11 cellular contexts compared by ENCODE assay signal in genomic region chr6:41966214-41966920, GRCh38. TPM values are rescaled to one million over a fixed set of nuclear protein-coding genes. Genes with fewer than 3 reads are reported as not detected.
A peak's percentile ranks its signal among the peaks of the same experiment; 100 is the strongest.
DNase-seq lines count a peak whose midpoint lies in the region; ATAC-seq, FAIRE-seq and TF ChIP-seq lines count a peak whose summit lies in the region.
"Had no signal": no experiment of that assay in that cellular context is flagged by ENCODE, and none has a peak within 500 bp of the region (broad histone marks: within the 10 kb centered on the region; RNA-seq: fewer than 3 reads in every experiment).

No MANE protein-coding gene starts in this region.

- CTCF ChIA-PET in HepG2 (lab: Yijun Ruan, JAX; ENCODE audit: low intra/inter-chr PET ratio, low total read pairs): no interaction called here

- H3K9me3 ChIP-seq in HepG2 (ENCODE audit: low read length): no peaks in the 10 kb centered on the region
- no peaks in the 10 kb centered on the region for H3K9me3 ChIP-seq in right lobe of liver
- no peaks in the 10 kb centered on the region for H3K9me3 ChIP-seq in psoas muscle
- H3K9me3 ChIP-seq: esophagus muscularis mucosa had no signal

- BruUV-seq in HepG2 (replicated peaks; lab: Mats Ljungman, UMichigan): no TSS peak

- H3K4me1 ChIP-seq in HepG2 (ENCODE audit: insufficient read depth, low read length) (peaks cover 45% of the 10 kb centered on the region), right lobe of liver (no peaks in the 10 kb centered on the region), psoas muscle (no peaks in the 10 kb centered on the region)

- H3K4me3 ChIP-seq in HepG2 (replicated peaks in 1 of 3; ENCODE audit: insufficient read depth in 1 of 3, low read depth in 2 of 3, low read length in 3 of 3): no peak overlapping the region
- no peak overlapping the region for H3K4me3 ChIP-seq in right lobe of liver
- no peak overlapping the region for H3K4me3 ChIP-seq in psoas muscle
- H3K4me3 ChIP-seq: esophagus muscularis mucosa had no signal

- TF ChIP-seq EP300 in HepG2 (IDR thresholded peaks at IDR 0.05; ENCODE audit: low read depth in 2 of 2, low read length in 2 of 2) (no peak), HepG2 (CRISPR knock-in tag; IDR thresholded peaks at IDR 0.05; ENCODE audit: borderline replicate concordance) (no peak)

- H3K4me2 ChIP-seq in HepG2 (ENCODE audit: low read depth, low read length): 0 out of 2 replicates have a peak overlapping the region, but pooled peaks have one; percentile 37

- no peak for TF ChIP-seq CTCF in HepG2 (CRISPR knock-in tag; IDR thresholded peaks at IDR 0.05)
- TF ChIP-seq CTCF in right lobe of liver (IDR thresholded peaks at IDR 0.05): no peak
- TF ChIP-seq CTCF in psoas muscle (IDR thresholded peaks at IDR 0.05): no peak

- no peak overlapping the region for H3K9ac ChIP-seq in HepG2 (ENCODE audit: insufficient read depth, low read depth, low read length)

- no peak for TF ChIP-seq RAD21 in HepG2 (CRISPR knock-in tag; IDR thresholded peaks at IDR 0.05)

- DNase-seq in HepG2 (ENCODE audit: low spot score) (no peak), right lobe of liver (no peak), kidney glomerular epithelial cell (lab: John Stamatoyannopoulos, UW) (peak; percentile 71), psoas muscle (no peak), NCI-H1930 (lab: John Stamatoyannopoulos, UW) (no peak), COR-L47 (lab: John Stamatoyannopoulos, UW) (no peak), NCI-H1105 (lab: John Stamatoyannopoulos, UW) (no peak)
- peak; percentile 30 for DNase-seq in activated CD8-positive, alpha-beta memory T cell treated with anti-CD3 and anti-CD28 coated beads, Interleukin-2, amount 50 U/mL, for 48 hours
- DNase-seq: caudate nucleus had no signal

- WGBS in HepG2 (ENCODE audit: low lambda C conversion rate): 60% methylated on average over 4 of the region's 5 CpGs
- WGBS in right lobe of liver (ENCODE audit: insufficient coverage, low coverage, low lambda C conversion rate, missing lambda C conversion rate): 82% methylated on average over 3 of the region's 5 CpGs
- WGBS in psoas muscle, 3 donors: 70 to 74% (median 71%) methylated on average over 5 of the region's 5 CpGs

- H3K36me3 ChIP-seq in HepG2 (replicated peaks in 1 of 2; ENCODE audit: control insufficient read depth in 1 of 2, insufficient read depth in 2 of 2, low read length in 2 of 2) (no peaks in the 10 kb centered on the region), right lobe of liver (no peaks in the 10 kb centered on the region), psoas muscle (ENCODE audit: insufficient read depth in 1 of 2, low read depth in 1 of 2) (no peaks in the 10 kb centered on the region)
- H3K36me3 ChIP-seq: esophagus muscularis mucosa had no signal

- no peak overlapping the region for H2AFZ ChIP-seq in HepG2 (ENCODE audit: low read length)

- no peak for TF ChIP-seq POLR2A in HepG2 (IDR thresholded peaks at IDR 0.05; ENCODE audit: insufficient read depth in 1 of 2, low read depth in 2 of 2, low read length in 2 of 2)
- no peak for TF ChIP-seq POLR2A in right lobe of liver (IDR thresholded peaks at IDR 0.05)

- H4K20me1 ChIP-seq in HepG2 (ENCODE audit: insufficient read depth, low read length): no peaks in the 10 kb centered on the region

- no peaks in the 10 kb centered on the region for H3K79me2 ChIP-seq in HepG2 (ENCODE audit: insufficient read depth, low read length)

- H3K27me3 ChIP-seq in HepG2 (ENCODE audit: control insufficient read depth in 1 of 2, insufficient read depth in 2 of 2, low read length in 2 of 2) (no peaks in the 10 kb centered on the region), right lobe of liver (no peaks in the 10 kb centered on the region), psoas muscle (ENCODE audit: insufficient read depth in 3 of 3, low read length in 2 of 3) (no peaks in the 10 kb centered on the region)
- H3K27me3 ChIP-seq: esophagus muscularis mucosa had no signal

- in situ Hi-C loops in HepG2 (cut with HindIII; ENCODE audit: extremely low pct_ligation_motif_present, low pct_unique_long_range_greater_than_20kb): no loop called here

- H3K27ac ChIP-seq in HepG2 (ENCODE audit: extremely low read length, insufficient read depth, low read length): no peak overlapping the region
- no peak overlapping the region for H3K27ac ChIP-seq in right lobe of liver
- no peak overlapping the region for H3K27ac ChIP-seq in psoas muscle
- H3K27ac ChIP-seq: esophagus muscularis mucosa, RWPE1 had no signal

- POLR2A ChIA-PET in HepG2 (lab: Yijun Ruan, JAX): no interaction called here

- intact Hi-C loops in HepG2 (cut with micrococcal nuclease; ENCODE audit: unreplicated experiment): loop anchor here (2.0 kb wide), 1 partner anchor 26 kb away; the partner anchor contains the start of gene CCND3
- intact Hi-C loops in right lobe of liver (cut with DNase I): no loop called here
- intact Hi-C loops in psoas muscle (cut with DNase I): no loop called here

- no peak for FAIRE-seq in HepG2 (lab: Jason Lieb, UNC)

- no peak for ATAC-seq in HepG2
- ATAC-seq in right lobe of liver: no peak
- ATAC-seq in psoas muscle: no peak

RNA-seq across cellular contexts. Expression of gene CCND3, which starts 24.8 kb away (rescaled TPM):
- 6.9 and 7.2 TPM in 2 replicates for total RNA-seq in HepG2 (2016; rRNA removed; fragmentation: Illumina TruSeq; extraction: Trizol)
- 5.4 and 6.8 TPM in 2 replicates for total RNA-seq in HepG2 (2016; cell fraction: cytosol; rRNA removed; fragmentation: Illumina TruSeq; extraction: Trizol; ENCODE audit: low read depth)
- 5.6 and 7.6 TPM in 2 replicates for total RNA-seq in HepG2 (2016; cell fraction: insoluble cytoplasmic fraction; rRNA removed; fragmentation: Illumina TruSeq; extraction: Trizol)
- total RNA-seq in HepG2 (2016; cell fraction: membrane; rRNA removed; fragmentation: Illumina TruSeq; extraction: Trizol): 10.7 and 11.7 TPM in 2 replicates
- 5.0 and 7.6 TPM in 2 replicates for total RNA-seq in HepG2 (2016; cell fraction: nucleus; rRNA removed; fragmentation: Illumina TruSeq; extraction: Trizol)
- polyA plus RNA-seq in HepG2 (2011; rRNA removed): 4.3 and 4.4 TPM in 2 replicates
- polyA plus RNA-seq in HepG2 (2011; cell fraction: cytosol; rRNA removed): 5.0 and 6.3 TPM in 2 replicates
- 6.2 and 6.3 TPM in 2 replicates for polyA plus RNA-seq in HepG2 (2011; cell fraction: nucleus; rRNA removed)
- 2.0 and 3.5 TPM in 2 replicates for polyA plus RNA-seq in HepG2 (2012)
- 7.8 and 8.6 TPM in 2 replicates for polyA plus RNA-seq in HepG2 (2016; cell fraction: cytosol; fragmentation: Illumina TruSeq; extraction: Trizol; ENCODE audit: low read depth)
- 7.6 and 10.9 TPM in 2 replicates for polyA plus RNA-seq in HepG2 (2016; cell fraction: insoluble cytoplasmic fraction; fragmentation: Illumina TruSeq; extraction: Trizol; ENCODE audit: low read depth)
- 12.5 and 13.8 TPM in 2 replicates for polyA plus RNA-seq in HepG2 (2016; cell fraction: membrane; fragmentation: Illumina TruSeq; extraction: Trizol; ENCODE audit: low read depth)
- polyA plus RNA-seq in HepG2 (2016; cell fraction: nucleus; fragmentation: Illumina TruSeq; extraction: Trizol; ENCODE audit: insufficient read depth, low read depth): 8.1 and 9.8 TPM in 2 replicates
- 8.0 and 57.0 TPM in 2 replicates for polyA minus RNA-seq in HepG2 (2011; rRNA and poly(A)+ RNA removed; ENCODE audit: low replicate concordance)
- 4.1 and 4.9 TPM in 2 replicates for polyA minus RNA-seq in HepG2 (2011; cell fraction: cytosol; rRNA and poly(A)+ RNA removed)
- polyA minus RNA-seq in HepG2 (2011; cell fraction: nucleus; rRNA and poly(A)+ RNA removed): 5.1 and 6.7 TPM in 2 replicates
- 10 to 100 TPM; 11.3 to 51.9 (median 14.2) TPM for total RNA-seq in right lobe of liver
- total RNA-seq in psoas muscle: 10 to 100 TPM in 3 of 4 donors, 1 to 10 TPM in 1; 9.2 to 19.9 (median 16.7) TPM
- polyA plus RNA-seq in psoas muscle: 10 to 100 TPM; 20.3 to 29.1 (median 20.5) TPM

RNA-seq across cellular contexts. Expression of gene BYSL, which starts 45.1 kb away (rescaled TPM):
- total RNA-seq in HepG2 (2016; rRNA removed; fragmentation: Illumina TruSeq; extraction: Trizol): 27.9 and 37.3 TPM in 2 replicates
- 9.2 and 10.9 TPM in 2 replicates for total RNA-seq in HepG2 (2016; cell fraction: cytosol; rRNA removed; fragmentation: Illumina TruSeq; extraction: Trizol; ENCODE audit: low read depth)
- total RNA-seq in HepG2 (2016; cell fraction: insoluble cytoplasmic fraction; rRNA removed; fragmentation: Illumina TruSeq; extraction: Trizol): 31.5 and 38.1 TPM in 2 replicates
- total RNA-seq in HepG2 (2016; cell fraction: membrane; rRNA removed; fragmentation: Illumina TruSeq; extraction: Trizol): 20.7 and 21.2 TPM in 2 replicates
- total RNA-seq in HepG2 (2016; cell fraction: nucleus; rRNA removed; fragmentation: Illumina TruSeq; extraction: Trizol): 28.5 and 31.3 TPM in 2 replicates
- 28.6 and 37.8 TPM in 2 replicates for polyA plus RNA-seq in HepG2 (2011; rRNA removed)
- 24.4 and 28.7 TPM in 2 replicates for polyA plus RNA-seq in HepG2 (2011; cell fraction: cytosol; rRNA removed)
- polyA plus RNA-seq in HepG2 (2011; cell fraction: nucleus; rRNA removed): 39.5 and 39.6 TPM in 2 replicates
- polyA plus RNA-seq in HepG2 (2012): 24.1 and 34.6 TPM in 2 replicates
- 9.5 and 10.5 TPM in 2 replicates for polyA plus RNA-seq in HepG2 (2016; cell fraction: cytosol; fragmentation: Illumina TruSeq; extraction: Trizol; ENCODE audit: low read depth)
- polyA plus RNA-seq in HepG2 (2016; cell fraction: insoluble cytoplasmic fraction; fragmentation: Illumina TruSeq; extraction: Trizol; ENCODE audit: low read depth): 43.8 and 51.7 TPM in 2 replicates
- polyA plus RNA-seq in HepG2 (2016; cell fraction: membrane; fragmentation: Illumina TruSeq; extraction: Trizol; ENCODE audit: low read depth): 12.7 and 15.1 TPM in 2 replicates
- polyA plus RNA-seq in HepG2 (2016; cell fraction: nucleus; fragmentation: Illumina TruSeq; extraction: Trizol; ENCODE audit: insufficient read depth, low read depth): 49.1 and 56.8 TPM in 2 replicates
- 40.9 and 54.5 TPM in 2 replicates for polyA minus RNA-seq in HepG2 (2011; rRNA and poly(A)+ RNA removed; ENCODE audit: low replicate concordance)
- 22.2 and 22.5 TPM in 2 replicates for polyA minus RNA-seq in HepG2 (2011; cell fraction: cytosol; rRNA and poly(A)+ RNA removed)
- polyA minus RNA-seq in HepG2 (2011; cell fraction: nucleus; rRNA and poly(A)+ RNA removed): 41.7 and 47.5 TPM in 2 replicates
- total RNA-seq in right lobe of liver: 10 to 100 TPM in 1 of 6 experiments, 1 to 10 TPM in 5; 3.7 to 10.8 (median 8.4) TPM
- 10 to 100 TPM; 20.3 to 47.5 (median 35.2) TPM for total RNA-seq in psoas muscle
- polyA plus RNA-seq in psoas muscle: 10 to 100 TPM; 29.0 to 55.5 (median 30.1) TPM

RNA-seq across cellular contexts. Expression of gene MED20, which starts 45.4 kb away (rescaled TPM):
- 41.1 and 56.3 TPM in 2 replicates for total RNA-seq in HepG2 (2016; rRNA removed; fragmentation: Illumina TruSeq; extraction: Trizol)
- 4.6 and 5.0 TPM in 2 replicates for total RNA-seq in HepG2 (2016; cell fraction: cytosol; rRNA removed; fragmentation: Illumina TruSeq; extraction: Trizol; ENCODE audit: low read depth)
- 40.0 and 57.6 TPM in 2 replicates for total RNA-seq in HepG2 (2016; cell fraction: insoluble cytoplasmic fraction; rRNA removed; fragmentation: Illumina TruSeq; extraction: Trizol)
- total RNA-seq in HepG2 (2016; cell fraction: membrane; rRNA removed; fragmentation: Illumina TruSeq; extraction: Trizol): 15.9 and 18.0 TPM in 2 replicates
- 25.0 and 28.8 TPM in 2 replicates for total RNA-seq in HepG2 (2016; cell fraction: nucleus; rRNA removed; fragmentation: Illumina TruSeq; extraction: Trizol)
- 22.7 and 28.1 TPM in 2 replicates for polyA plus RNA-seq in HepG2 (2011; rRNA removed)
- 27.1 and 29.0 TPM in 2 replicates for polyA plus RNA-seq in HepG2 (2011; cell fraction: cytosol; rRNA removed)
- polyA plus RNA-seq in HepG2 (2011; cell fraction: nucleus; rRNA removed): 20.9 and 21.3 TPM in 2 replicates
- 13.4 and 17.5 TPM in 2 replicates for polyA plus RNA-seq in HepG2 (2012)
- 3.6 and 3.7 TPM in 2 replicates for polyA plus RNA-seq in HepG2 (2016; cell fraction: cytosol; fragmentation: Illumina TruSeq; extraction: Trizol; ENCODE audit: low read depth)
- 45.2 and 47.9 TPM in 2 replicates for polyA plus RNA-seq in HepG2 (2016; cell fraction: insoluble cytoplasmic fraction; fragmentation: Illumina TruSeq; extraction: Trizol; ENCODE audit: low read depth)
- polyA plus RNA-seq in HepG2 (2016; cell fraction: membrane; fragmentation: Illumina TruSeq; extraction: Trizol; ENCODE audit: low read depth): 9.1 and 10.1 TPM in 2 replicates
- 19.8 and 24.4 TPM in 2 replicates for polyA plus RNA-seq in HepG2 (2016; cell fraction: nucleus; fragmentation: Illumina TruSeq; extraction: Trizol; ENCODE audit: insufficient read depth, low read depth)
- polyA minus RNA-seq in HepG2 (2011; rRNA and poly(A)+ RNA removed; ENCODE audit: low replicate concordance): 39.2 and 43.4 TPM in 2 replicates
- 10.3 and 12.8 TPM in 2 replicates for polyA minus RNA-seq in HepG2 (2011; cell fraction: cytosol; rRNA and poly(A)+ RNA removed)
- polyA minus RNA-seq in HepG2 (2011; cell fraction: nucleus; rRNA and poly(A)+ RNA removed): 31.7 and 34.4 TPM in 2 replicates
- total RNA-seq in right lobe of liver: 10 to 100 TPM in 1 of 6 experiments, 1 to 10 TPM in 5; 7.2 to 10.8 (median 7.7) TPM
- 10 to 100 TPM; 12.9 to 19.6 (median 15.0) TPM for total RNA-seq in psoas muscle
- 10 to 100 TPM in 2 of 3 donors, 1 to 10 TPM in 1; 9.2 to 28.1 (median 18.5) TPM for polyA plus RNA-seq in psoas muscle

Comparison
In these comparisons a context has a peak if more than half of its experiments do, and no peak if none do; other contexts are left out.
1. DNase-seq: peak in activated CD8-positive, alpha-beta memory T cell treated with anti-CD3 and anti-CD28 coated beads, Interleukin-2, amount 50 U/mL, for 48 hours (single experiment) and kidney glomerular epithelial cell (single experiment); none in HepG2 (single experiment), right lobe of liver (0 of 3), psoas muscle (0 of 2), NCI-H1930 (0 of 2), COR-L47 (single experiment) and NCI-H1105 (single experiment).